Comparison of ENCODE assay signal across 8 cellular contexts in genomic region chr2:144517825-144518699, GRCh38. TPM values are rescaled to one million over a fixed set of nuclear protein-coding genes. Genes with fewer than 3 reads are reported as not detected.
DNase-seq lines count a peak whose midpoint lies in the region; ATAC-seq and TF ChIP-seq lines count a peak whose summit lies in the region.

No MANE protein-coding gene starts in this region.

- H3K9me3 Mint-ChIP-seq in activated naive CD4-positive, alpha-beta T cell treated with anti-CD3 and anti-CD28 coated beads for 36 hours: no peaks in the 10 kb centered on the region
- no peaks in the 10 kb centered on the region for H3K9me3 Mint-ChIP-seq in activated naive CD4-positive, alpha-beta T cell treated with anti-CD3 and anti-CD28 coated beads, Interleukin-2, amount 10 ng/mL, durations not matched to agents 7 days and 5 days

- peak overlapping the region; percentile 4 to 94 (median 64) for H3K4me3 ChIP-seq in adrenal gland
- peak overlapping the region; percentile 51 to 57 (median 53) for H3K4me3 ChIP-seq in right lobe of liver
- H3K4me3 ChIP-seq in transverse colon: peak overlapping the region; percentile 27 to 77 (median 58)

- no peaks in the 10 kb centered on the region for H3K27me3 ChIP-seq in adrenal gland
- peaks cover 0 to 4% of the 10 kb centered on the region in 2 donors for H3K27me3 ChIP-seq in right lobe of liver
- peaks cover 97% of the 10 kb centered on the region for H3K27me3 ChIP-seq in transverse colon

- H3K9me3 ChIP-seq in adrenal gland (replicated peaks in 1 of 3) (no peaks in the 10 kb centered on the region), right lobe of liver (no peaks in the 10 kb centered on the region), transverse colon (no peaks in the 10 kb centered on the region)

- H3K27ac ChIP-seq in adrenal gland: peak overlapping the region; percentile 91 to 100 (median 99)
- H3K27ac ChIP-seq in right lobe of liver: peak overlapping the region; percentile 84 to 96 (median 89)
- peak overlapping the region; percentile 87 to 91 (median 88) for H3K27ac ChIP-seq in transverse colon

- no peak for TF ChIP-seq CTCF in adrenal gland (IDR thresholded peaks at IDR 0.05)
- TF ChIP-seq CTCF in right lobe of liver (IDR thresholded peaks at IDR 0.05): no peak
- TF ChIP-seq CTCF in transverse colon (IDR thresholded peaks at IDR 0.05): no peak

- WGBS in adrenal gland, 4 donors: 1% methylated on average over 21 of the region's 21 CpGs
- 4% methylated on average over 21 of the region's 21 CpGs for WGBS in right lobe of liver (ENCODE audit: insufficient coverage, low coverage, low lambda C conversion rate, missing lambda C conversion rate)
- 1 to 3% methylated on average over 9 to 21 of the region's 21 CpGs for WGBS in transverse colon (ENCODE audit: low coverage in 1 of 2), 2 donors

- ATAC-seq in right lobe of liver (no peak), GM18907 (IDR thresholded peaks at IDR 0.05; ENCODE audit: unreplicated experiment) (no peak)

- H3K4me1 Mint-ChIP-seq in activated naive CD4-positive, alpha-beta T cell treated with anti-CD3 and anti-CD28 coated beads for 36 hours (ENCODE audit: low read depth): peaks cover 20% of the 10 kb centered on the region
- peaks cover 21% of the 10 kb centered on the region for H3K4me1 Mint-ChIP-seq in activated naive CD4-positive, alpha-beta T cell treated with anti-CD3 and anti-CD28 coated beads, Interleukin-2, amount 10 ng/mL, durations not matched to agents 7 days and 5 days

- no peak overlapping the region for H3K4me3 Mint-ChIP-seq in activated naive CD4-positive, alpha-beta T cell treated with anti-CD3 and anti-CD28 coated beads for 36 hours
- no peak overlapping the region for H3K4me3 Mint-ChIP-seq in activated naive CD4-positive, alpha-beta T cell treated with anti-CD3 and anti-CD28 coated beads, Interleukin-2, amount 10 ng/mL, durations not matched to agents 7 days and 5 days

- in situ Hi-C loops in transverse colon (cut with MboI; ENCODE audit: low pct_ligation_motif_present in 1 of 4, low pct_unique_long_range_greater_than_20kb in 1 of 4, low sequenced_read_pairs in 3 of 4): loop anchor here in 2 of 4 donors (25.0 kb wide), 2 partner anchors 581 to 1244 kb away; no protein-coding TSS in a partner anchor

- H3K4me1 ChIP-seq in adrenal gland (replicated peaks in 1 of 2): peaks cover 10 to 26% of the 10 kb centered on the region in 2 donors
- H3K4me1 ChIP-seq in right lobe of liver: peaks cover 0 to 4% (median 0%) of the 10 kb centered on the region in 4 donors
- H3K4me1 ChIP-seq in transverse colon: peaks cover 0 to 10% (median 0%) of the 10 kb centered on the region in 4 donors

- H3K36me3 ChIP-seq in adrenal gland (replicated peaks in 1 of 2) (no peaks in the 10 kb centered on the region), right lobe of liver (no peaks in the 10 kb centered on the region), transverse colon (no peaks in the 10 kb centered on the region)

- no peak for DNase-seq in activated naive CD4-positive, alpha-beta T cell treated with anti-CD3 and anti-CD28 coated beads for 36 hours
- no peak for DNase-seq in activated naive CD4-positive, alpha-beta T cell treated with anti-CD3 and anti-CD28 coated beads, Interleukin-2, amount 10 ng/mL, durations not matched to agents 7 days and 5 days
- DNase-seq in adrenal gland (peak in 3 of 7 donors; percentile 38 to 63 (median 62)), right lobe of liver (no peak), transverse colon (no peak), iPS-NIHi7 (ENCODE audit: extremely low spot score) (no peak)
- DNase-seq in activated CD4-positive, CD25-positive, alpha-beta regulatory T cell treated with anti-CD3 and anti-CD28 coated beads, Interleukin-2, amount 50 U/mL, for 72 hours: no peak

- no peak for TF ChIP-seq EP300 in transverse colon (IDR thresholded peaks at IDR 0.05; ENCODE audit: low read depth)

- TF ChIP-seq POLR2A in adrenal gland (IDR thresholded peaks at IDR 0.05) (no peak), right lobe of liver (IDR thresholded peaks at IDR 0.05) (no peak), transverse colon (IDR thresholded peaks at IDR 0.05) (no peak)

- H3K27ac Mint-ChIP-seq in activated naive CD4-positive, alpha-beta T cell treated with anti-CD3 and anti-CD28 coated beads for 36 hours: peak overlapping the region; percentile 53
- no peak overlapping the region for H3K27ac Mint-ChIP-seq in activated naive CD4-positive, alpha-beta T cell treated with anti-CD3 and anti-CD28 coated beads, Interleukin-2, amount 10 ng/mL, durations not matched to agents 7 days and 5 days

- intact Hi-C loops in activated naive CD4-positive, alpha-beta T cell treated with anti-CD3 and anti-CD28 coated beads for 36 hours (cut with micrococcal nuclease): loop anchor here (1.0 to 10.0 kb wide), 14 partner anchors 63 to 1486 kb away; no protein-coding TSS in a partner anchor
- intact Hi-C loops in adrenal gland (cut with DNase I): loop anchor here in 1 of 2 donors (10.0 kb wide), 1 partner anchor 53 kb away; no protein-coding TSS in a partner anchor
- intact Hi-C loops in right lobe of liver (cut with DNase I): no loop called here
- intact Hi-C loops in transverse colon (cut with DNase I; ENCODE audit: low total_unique reads): loop anchor here (10.0 kb wide), 1 partner anchor 183 kb away; a partner anchor contains a TSS

- H3K36me3 Mint-ChIP-seq in activated naive CD4-positive, alpha-beta T cell treated with anti-CD3 and anti-CD28 coated beads for 36 hours (ENCODE audit: low read depth): no peaks in the 10 kb centered on the region
- peaks cover 2% of the 10 kb centered on the region for H3K36me3 Mint-ChIP-seq in activated naive CD4-positive, alpha-beta T cell treated with anti-CD3 and anti-CD28 coated beads, Interleukin-2, amount 10 ng/mL, durations not matched to agents 7 days and 5 days

- CTCF ChIA-PET in activated naive CD4-positive, alpha-beta T cell treated with anti-CD3 and anti-CD28 coated beads for 36 hours (lab: Charles Lee): interaction anchor here (0.6 kb wide), 1 partner anchor 315 kb away, joined by 4 read pairs; no protein-coding TSS in a partner anchor
- CTCF ChIA-PET in activated naive CD4-positive, alpha-beta T cell treated with anti-CD3 and anti-CD28 coated beads, Interleukin-2, amount 10 ng/mL, durations not matched to agents 7 days and 5 days (lab: Charles Lee): no interaction called here

- H3K27me3 Mint-ChIP-seq in activated naive CD4-positive, alpha-beta T cell treated with anti-CD3 and anti-CD28 coated beads for 36 hours (ENCODE audit: low read depth): peaks cover 50% of the 10 kb centered on the region
- peaks cover 45% of the 10 kb centered on the region for H3K27me3 Mint-ChIP-seq in activated naive CD4-positive, alpha-beta T cell treated with anti-CD3 and anti-CD28 coated beads, Interleukin-2, amount 10 ng/mL, durations not matched to agents 7 days and 5 days

RNA-seq across cellular contexts. Expression of gene ZEB2, which starts 1.9 kb away (rescaled TPM):
- 1 to 10 TPM; 4.3 to 4.9 TPM for total RNA-seq in activated naive CD4-positive, alpha-beta T cell treated with anti-CD3 and anti-CD28 coated beads for 36 hours
- 100 to 1,000 TPM in 7 of 8 donors, 10 to 100 TPM in 1; 91.0 to 226 (median 165) TPM for total RNA-seq in adrenal gland
- polyA plus RNA-seq in adrenal gland: 10 to 100 TPM; 29.0 to 95.8 (median 54.3) TPM
- 10 to 100 TPM; 13.5 to 35.9 (median 21.7) TPM for total RNA-seq in right lobe of liver
- total RNA-seq in transverse colon: 10 to 100 TPM; 19.8 to 69.6 (median 42.9) TPM

Comparison
In these comparisons a context has a peak if more than half of its experiments do, and no peak if none do; other contexts are left out.
1. intact Hi-C loops: an anchor here in activated naive CD4-positive, alpha-beta T cell treated with anti-CD3 and anti-CD28 coated beads for 36 hours (1.0 to 10.0 kb wide) and transverse colon (10.0 kb wide); none called in right lobe of liver.